ENCODE assay signal across 8 cellular contexts in the genomic region with DNA sequence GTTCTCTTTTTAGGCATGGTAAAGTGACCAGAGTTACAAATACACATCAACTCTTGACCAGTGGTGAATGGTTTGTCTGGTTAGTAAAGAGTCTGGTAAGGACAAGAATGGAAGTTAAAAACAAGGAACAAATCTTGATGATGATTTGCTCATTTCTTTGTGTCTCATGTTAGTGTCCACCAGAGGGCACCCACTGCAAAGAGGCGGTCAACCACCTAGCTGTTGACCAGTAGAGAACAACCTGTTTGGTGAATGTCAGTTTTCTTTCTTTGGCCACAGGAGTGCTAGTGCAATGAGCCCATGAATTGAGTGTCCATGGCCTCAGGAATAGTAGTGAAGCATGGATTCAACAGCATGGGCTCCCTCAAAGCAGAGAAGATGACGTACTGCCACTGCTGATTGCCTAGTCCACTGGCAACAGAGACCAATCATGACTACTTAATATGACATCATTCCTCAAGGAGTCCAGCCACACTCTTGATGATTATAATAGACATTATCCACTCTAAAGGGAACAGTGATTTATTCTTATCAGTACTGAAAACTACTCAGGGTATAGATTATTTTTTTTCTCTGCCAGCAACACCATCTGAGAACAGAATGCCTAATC. TPM values are rescaled to one million over a fixed set of nuclear protein-coding genes. Genes with fewer than 3 reads are reported as not detected.
A peak's percentile ranks its signal among the peaks of the same experiment; 100 is the strongest.
DNase-seq lines count a peak whose midpoint lies in the region; ATAC-seq, FAIRE-seq and TF ChIP-seq lines count a peak whose summit lies in the region.

No MANE protein-coding gene starts in this region.

- intact Hi-C loops in mucosa of descending colon (cut with DNase I, micrococcal nuclease) = no loop called here

- TF ChIP-seq CTCF in D721Med (IDR thresholded peaks at IDR 0.05; ENCODE audit: insufficient read depth, missing control alignments) (peak; percentile 46), mucosa of descending colon (IDR thresholded peaks at IDR 0.05) (no peak)

- no peaks in the 10 kb centered on the region for H3K9me3 ChIP-seq in mucosa of descending colon

- DNase-seq in D721Med (ENCODE audit: insufficient read length, low spot score) (no peak), NAMALWA (ENCODE audit: low spot score) (peak; percentile 50), cerebellar cortex (ENCODE audit: low spot score) (peak; percentile 74), mucosa of descending colon (peak in 1 of 3 donors; percentile 74), OCI-M2 (lab: John Stamatoyannopoulos, UW; ENCODE audit: unreplicated experiment) (no peak)
- no peak for DNase-seq in central memory CD4-positive, alpha-beta T cell
- no peak for DNase-seq in stimulated activated naive CD8-positive, alpha-beta T cell treated with anti-CD3 and anti-CD28 coated beads, Interleukin-15, Interleukin-2, amounts not matched to agents 100 U/mL and 50 U/mL, for 24 hours

- peak; percentile 57 for ATAC-seq in GM19372 (IDR thresholded peaks at IDR 0.05; ENCODE audit: low read depth, unreplicated experiment)
- ATAC-seq in mucosa of descending colon = peak; percentile 72
- ATAC-seq in stimulated activated naive CD8-positive, alpha-beta T cell treated with anti-CD3 and anti-CD28 coated beads, Interleukin-15, Interleukin-2, amounts not matched to agents 100 U/mL and 50 U/mL, for 24 hours = no peak

- peak; percentile 80 for FAIRE-seq in D721Med (lab: Jason Lieb, UNC)

- no peak overlapping the region for H3K4me3 ChIP-seq in mucosa of descending colon

- no peaks in the 10 kb centered on the region for H3K36me3 ChIP-seq in mucosa of descending colon (ENCODE audit: low read depth)

- no peaks in the 10 kb centered on the region for H3K4me1 ChIP-seq in mucosa of descending colon (ENCODE audit: low read depth)

RNA-seq across cellular contexts. Expression of a gene that starts 10.7 kb away (rescaled TPM):
- total RNA-seq in mucosa of descending colon = under 1 TPM in 1 of 3 donors, not detected in 2; 0.32 TPM

Comparison
In these comparisons a context has a peak if more than half of its experiments do, and no peak if none do; other contexts are left out.
1. DNase-seq: peak in NAMALWA (single experiment) and cerebellar cortex (single experiment); none in D721Med (single experiment), OCI-M2 (single experiment), central memory CD4-positive, alpha-beta T cell (single experiment) and stimulated activated naive CD8-positive, alpha-beta T cell treated with anti-CD3 and anti-CD28 coated beads, Interleukin-15, Interleukin-2, amounts not matched to agents 100 U/mL and 50 U/mL, for 24 hours (single experiment).